In the genomic region with DNA sequence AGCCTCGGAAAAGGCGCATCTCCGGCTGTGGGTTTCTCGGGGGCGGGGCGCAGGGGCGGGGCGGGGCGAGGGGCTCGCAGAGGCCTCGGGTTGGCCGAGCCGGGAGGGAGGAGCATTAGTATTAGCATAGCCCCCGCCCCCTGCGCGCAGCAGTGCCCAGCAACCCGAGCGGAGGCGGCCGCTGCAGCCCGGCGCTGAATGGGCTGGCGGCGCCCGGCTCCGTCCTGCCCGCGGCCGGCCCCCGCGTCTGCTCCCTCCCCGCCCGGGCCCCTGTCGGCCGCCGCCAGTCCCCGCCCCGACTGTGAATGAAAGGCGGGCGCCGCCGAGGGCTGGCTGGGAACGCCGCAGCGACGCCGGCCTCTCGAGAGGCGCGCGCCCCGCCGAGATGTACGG, we compare ENCODE assay signal across 8 cellular contexts. TPM values are rescaled to one million over a fixed set of nuclear protein-coding genes. Genes with fewer than 3 reads are reported as not detected.
DNase-seq lines count a peak whose midpoint lies in the region; ATAC-seq and TF ChIP-seq lines count a peak whose summit lies in the region.

Gene EFR3B (plus strand): TSS at position 149 of the 393 bp plus-strand sequence. CDS start 237 bp downstream, at position 386.

- no peaks in the 10 kb centered on the region for H3K79me2 ChIP-seq in ACC112 (ENCODE audit: control insufficient read depth, insufficient read depth, low read length, unreplicated experiment)
- no peaks in the 10 kb centered on the region for H3K79me2 ChIP-seq in mammary epithelial cell (ENCODE audit: insufficient read depth, low read length)

- H3K36me3 ChIP-seq in ACC112 (ENCODE audit: insufficient read depth, low read length): no peaks in the 10 kb centered on the region
- no peaks in the 10 kb centered on the region for H3K36me3 ChIP-seq in mammary epithelial cell (ENCODE audit: insufficient read depth, low read length)

- H4K20me1 ChIP-seq in mammary epithelial cell (ENCODE audit: insufficient read depth, low read length): peaks cover 4% of the 10 kb centered on the region

- peaks cover 10% of the 10 kb centered on the region; the same call in 1 of the 2 replicates for H3K27me3 ChIP-seq in ACC112 (ENCODE audit: insufficient read depth, low read length)
- peaks cover 18% of the 10 kb centered on the region for H3K27me3 ChIP-seq in mammary epithelial cell (ENCODE audit: insufficient read depth, low read length)

- DNase-seq in NCI-H2196 (lab: John Stamatoyannopoulos, UW; ENCODE audit: unreplicated experiment) (peak; percentile 95), mammary epithelial cell (peak; percentile 89), iPS-NIHi11 (ENCODE audit: low spot score) (peak; percentile 98)

- no peak within 1 kb of the TSS for H3K27ac ChIP-seq in ACC112 (ENCODE audit: low read depth, low read length)
- H3K27ac ChIP-seq in mammary epithelial cell (ENCODE audit: insufficient read depth, low read depth, low read length): no peak within 1 kb of the TSS
- H3K27ac ChIP-seq in skin epidermis: peak within 1 kb of the TSS in 12 of 21 experiments; percentile 1 to 72 (median 44)

- no CpG with 5 or more reads among the region's 54 CpGs for WGBS in mammary epithelial cell (ENCODE audit: low coverage, missing lambda C conversion rate)

- H3K9me3 ChIP-seq in mammary epithelial cell (replicated peaks; ENCODE audit: insufficient read depth, low read length): no peaks in the 10 kb centered on the region

- ATAC-seq in GM18868 (IDR thresholded peaks at IDR 0.05; ENCODE audit: unreplicated experiment): peak; percentile 95
- ATAC-seq in HG03103 (IDR thresholded peaks at IDR 0.05; ENCODE audit: low read depth, unreplicated experiment): peak; percentile 85

- CTCF ChIA-PET in mammary epithelial cell (lab: Charles Lee; ENCODE audit: low non-redundant PET): no interaction called here

- no TSS peak for BruUV-seq in mammary epithelial cell (replicated peaks; lab: Mats Ljungman, UMichigan)

- in situ Hi-C loops in mammary epithelial cell (cut with MboI; ENCODE audit: low sequenced_read_pairs in 2 of 2): no loop called here

- no peak within 1 kb of the TSS for H3K9ac ChIP-seq in mammary epithelial cell (ENCODE audit: insufficient read depth, low read length)

- peak within 1 kb of the TSS; percentile 98 for H3K4me2 ChIP-seq in mammary epithelial cell (ENCODE audit: insufficient read depth, low read depth, low read length)

- H3K4me1 ChIP-seq in ACC112 (ENCODE audit: control insufficient read depth, insufficient read depth, low read length, unreplicated experiment) (peaks cover 13% of the 10 kb centered on the region), mammary epithelial cell (ENCODE audit: insufficient read depth, low read length) (peaks cover 12% of the 10 kb centered on the region)

- H2AFZ ChIP-seq in ACC112 (ENCODE audit: low read length, unreplicated experiment) (peak within 1 kb of the TSS; percentile 100), mammary epithelial cell (ENCODE audit: low read depth, low read length) (peak within 1 kb of the TSS; percentile 82)

- TF ChIP-seq CTCF in WI38 (IDR thresholded peaks at IDR 0.05; ENCODE audit: low read depth, low read length) (no peak), mammary epithelial cell (conservative IDR thresholded peaks at IDR 0.05 in 1 of 2, IDR thresholded peaks at IDR 0.05 in 1 of 2; ENCODE audit: extremely low read depth in 1 of 2, insufficient read depth in 1 of 2, low read depth in 1 of 2, low read length in 2 of 2) (no peak)

- intact Hi-C loops in mammary epithelial cell (cut with micrococcal nuclease): loop anchor here (1.0 kb wide), 1 partner anchor 36 kb away; no protein-coding TSS in a partner anchor

- peak within 1 kb of the TSS; percentile 99 for H3K4me3 ChIP-seq in ACC112 (ENCODE audit: low read depth, low read length)
- peak within 1 kb of the TSS; percentile 65 for H3K4me3 ChIP-seq in WI38 (ENCODE audit: low read depth, low read length)
- H3K4me3 ChIP-seq in mammary epithelial cell (replicated peaks in 1 of 3; ENCODE audit: insufficient read depth in 1 of 3, low read depth in 2 of 3, low read length in 3 of 3): peak within 1 kb of the TSS; percentile 37 to 59 (median 53)
- H3K4me3 ChIP-seq in skin epidermis: peak within 1 kb of the TSS; percentile 46 to 75 (median 58)

- dilution Hi-C loops in mammary epithelial cell (cut with HindIII; ENCODE audit: low sequenced_read_pairs): no loop called here

RNA-seq across cellular contexts. Expression of gene EFR3B, which starts in this region (rescaled TPM):
- under 1 TPM; under 0.01 to 0.05 TPM for total RNA-seq in mammary epithelial cell
- 0.02 TPM for polyA plus RNA-seq in mammary epithelial cell
- polyA minus RNA-seq in mammary epithelial cell: not detected

Comparison
In these comparisons a context has a peak if more than half of its experiments do, and no peak if none do; other contexts are left out.
1. Peak in DNase-seq, H3K4me3 ChIP-seq and H3K4me2 ChIP-seq in mammary epithelial cell; RNA of the gene not detected or under 1 TPM.
2. H3K27ac ChIP-seq: peak in skin epidermis (12 of 21); none in ACC112 (single experiment) and mammary epithelial cell (single experiment).
3. Peak in every context shown above with its lines, with median percentiles within 50 percentile points of each other: H3K4me3 ChIP-seq and DNase-seq.